17 cellular contexts compared by ENCODE assay signal in genomic region chr15:48680841-48681240, GRCh38. TPM values are rescaled to one million over a fixed set of nuclear protein-coding genes. Genes with fewer than 3 reads are reported as not detected.
A peak's percentile ranks its signal among the peaks of the same experiment; 100 is the strongest.
DNase-seq lines count a peak whose midpoint lies in the region; ATAC-seq and TF ChIP-seq lines count a peak whose summit lies in the region.
"Had no signal": no experiment of that assay in that cellular context is flagged by ENCODE, and none has a peak within 500 bp of the region (broad histone marks: within the 10 kb centered on the region; RNA-seq: fewer than 3 reads in every experiment).

No MANE protein-coding gene starts in this region.

- no peak overlapping the region for H3K27ac Mint-ChIP-seq in MCF 10A (ENCODE audit: low read depth, unreplicated experiment)
- no peak overlapping the region for H3K27ac Mint-ChIP-seq in stimulated activated naive B cell treated with anti-CD40 and anti-IgM and Interleukin-4, amounts not matched to agents 10 μg/mL and 1 μg/mL and 100 μg/mL, for 72 hours
- H3K27ac Mint-ChIP-seq: CD8-positive, alpha-beta memory T cell had no signal

- no peak overlapping the region for H3K27ac ChIP-seq in breast epithelium
- H3K27ac ChIP-seq: 22Rv1, left ventricle myocardium inferior, tibial nerve had no signal

- CTCF ChIA-PET in MCF 10A (lab: Yijun Ruan, JAX): interaction anchor here (0.6 kb wide), 1 partner anchor 348 kb away, joined by 3 read pairs; no protein-coding TSS in a partner anchor

- no peak overlapping the region for H3K4me3 Mint-ChIP-seq in MCF 10A (ENCODE audit: unreplicated experiment)
- H3K4me3 Mint-ChIP-seq in stimulated activated naive B cell treated with anti-CD40 and anti-IgM and Interleukin-4, amounts not matched to agents 10 μg/mL and 1 μg/mL and 100 μg/mL, for 72 hours: no peak overlapping the region
- H3K4me3 Mint-ChIP-seq: CD8-positive, alpha-beta memory T cell had no signal

- H3K9me3 ChIP-seq in breast epithelium: no peaks in the 10 kb centered on the region
- H3K9me3 ChIP-seq: tibial nerve had no signal

- H3K4me3 ChIP-seq in breast epithelium (no peak overlapping the region), fibroblast of the aortic adventitia (ENCODE audit: low read depth, low read length) (no peak overlapping the region)
- H3K4me3 ChIP-seq: left ventricle myocardium inferior, tibial nerve had no signal

- TF ChIP-seq CTCF in MCF 10A (IDR thresholded peaks at IDR 0.05; ENCODE audit: unreplicated experiment) (no peak), breast epithelium (IDR thresholded peaks at IDR 0.05) (no peak), fibroblast of the aortic adventitia (IDR thresholded peaks at IDR 0.05; ENCODE audit: insufficient read depth, low read length) (no peak)

- POLR2A ChIA-PET in MCF 10A (lab: Yijun Ruan, JAX): interaction anchor here (0.6 to 2.4 kb wide), 2 partner anchors 10 to 1403 kb away, joined by 3 to 10 read pairs; no protein-coding TSS in a partner anchor

- H3K27me3 Mint-ChIP-seq in MCF 10A (ENCODE audit: insufficient read depth, unreplicated experiment): no peaks in the 10 kb centered on the region
- no peaks in the 10 kb centered on the region for H3K27me3 Mint-ChIP-seq in stimulated activated naive B cell treated with anti-CD40 and anti-IgM and Interleukin-4, amounts not matched to agents 10 μg/mL and 1 μg/mL and 100 μg/mL, for 72 hours

- H3K4me1 Mint-ChIP-seq in MCF 10A (ENCODE audit: insufficient read depth, unreplicated experiment): peaks cover 33% of the 10 kb centered on the region
- no peaks in the 10 kb centered on the region for H3K4me1 Mint-ChIP-seq in stimulated activated naive B cell treated with anti-CD40 and anti-IgM and Interleukin-4, amounts not matched to agents 10 μg/mL and 1 μg/mL and 100 μg/mL, for 72 hours
- H3K4me1 Mint-ChIP-seq: CD8-positive, alpha-beta memory T cell had no signal

- intact Hi-C loops in MCF 10A (cut with micrococcal nuclease): no loop called here
- intact Hi-C loops in breast epithelium (cut with DNase I; ENCODE audit: low total_unique reads): no loop called here

- H3K9me3 Mint-ChIP-seq in MCF 10A (ENCODE audit: unreplicated experiment): no peaks in the 10 kb centered on the region
- H3K9me3 Mint-ChIP-seq in stimulated activated naive B cell treated with anti-CD40 and anti-IgM and Interleukin-4, amounts not matched to agents 10 μg/mL and 1 μg/mL and 100 μg/mL, for 72 hours: peaks cover 0 to 6% of the 10 kb centered on the region in 2 donors

- no peaks in the 10 kb centered on the region for H3K36me3 Mint-ChIP-seq in MCF 10A (ENCODE audit: insufficient read depth, unreplicated experiment)
- no peaks in the 10 kb centered on the region for H3K36me3 Mint-ChIP-seq in stimulated activated naive B cell treated with anti-CD40 and anti-IgM and Interleukin-4, amounts not matched to agents 10 μg/mL and 1 μg/mL and 100 μg/mL, for 72 hours

- no peaks in the 10 kb centered on the region for H3K27me3 ChIP-seq in breast epithelium
- H3K27me3 ChIP-seq: tibial nerve had no signal

- no peak for TF ChIP-seq POLR2A in breast epithelium (IDR thresholded peaks at IDR 0.05)

- ATAC-seq in stimulated activated naive B cell treated with anti-CD40 and anti-IgM and Interleukin-4, amounts not matched to agents 10 μg/mL and 1 μg/mL and 100 μg/mL, for 72 hours (replicated peaks): no peak
- no peak for ATAC-seq in GM21529 (IDR thresholded peaks at IDR 0.05; ENCODE audit: unreplicated experiment)

- no TSS peak for BruUV-seq in MCF 10A (replicated peaks; lab: Mats Ljungman, UMichigan)

- DNase-seq in MCF 10A (ENCODE audit: unreplicated experiment) (peak; percentile 60), breast epithelium (ENCODE audit: low spot score in 2 of 2) (no peak), amniotic epithelial cell (ENCODE audit: low read depth) (peak; percentile 95), fibroblast of the aortic adventitia (ENCODE audit: low read depth) (peak; percentile 87), HK-2 (ENCODE audit: unreplicated experiment) (no peak), inferior parietal cortex (ENCODE audit: extremely low spot score) (no peak)
- DNase-seq in stimulated activated naive B cell treated with anti-CD40 and anti-IgM and Interleukin-4, amounts not matched to agents 10 μg/mL and 1 μg/mL and 100 μg/mL, for 72 hours: no peak
- DNase-seq: activated gamma-delta T cell treated with Interleukin-2 at 50 U/mL for 16 hours; CD8-positive, alpha-beta memory T cell; GF-D8; hippocampal formation; left ventricle myocardium inferior; NCI-H1105; NCI-H2227 treated with DMSO at 0.1 percent for 48 hours had no signal

- H3K36me3 ChIP-seq in breast epithelium: no peaks in the 10 kb centered on the region
- H3K36me3 ChIP-seq: left ventricle myocardium inferior, tibial nerve had no signal

- no peaks in the 10 kb centered on the region for H3K4me1 ChIP-seq in breast epithelium
- H3K4me1 ChIP-seq: left ventricle myocardium inferior, tibial nerve had no signal

RNA-seq across cellular contexts. Expression of gene FBN1, which starts 35.3 kb away (rescaled TPM):
- 14.3 and 24.2 TPM in 2 replicates for total RNA-seq in MCF 10A (2022)
- total RNA-seq in breast epithelium: 100 to 1,000 TPM in 1 of 3 donors, 10 to 100 TPM in 2; 38.5 to 210 (median 83.2) TPM
- 984 and 4,431 TPM in 2 replicates for total RNA-seq in fibroblast of the aortic adventitia (ENCODE audit: low replicate concordance)

Comparison
In these comparisons a context has a peak if more than half of its experiments do, and no peak if none do; other contexts are left out.
1. DNase-seq: peak in MCF 10A (single experiment), amniotic epithelial cell (single experiment) and fibroblast of the aortic adventitia (single experiment); none in breast epithelium (0 of 2), HK-2 (single experiment), stimulated activated naive B cell treated with anti-CD40 and anti-IgM and Interleukin-4, amounts not matched to agents 10 μg/mL and 1 μg/mL and 100 μg/mL, for 72 hours (single experiment) and inferior parietal cortex (single experiment).